9 cellular contexts compared by ENCODE assay signal in genomic region chr9:127123239-127123935, GRCh38. TPM values are rescaled to one million over a fixed set of nuclear protein-coding genes. Genes with fewer than 3 reads are reported as not detected.
DNase-seq lines count a peak whose midpoint lies in the region; ATAC-seq and TF ChIP-seq lines count a peak whose summit lies in the region.
"Had no signal": no experiment of that assay in that cellular context is flagged by ENCODE, and none has a peak within 500 bp of the region (broad histone marks: within the 10 kb centered on the region; RNA-seq: fewer than 3 reads in every experiment).

No MANE protein-coding gene starts in this region.

- peaks cover 4% of the 10 kb centered on the region for H3K27me3 Mint-ChIP-seq in glutamatergic neuron (ENCODE audit: unreplicated experiment)

- H4K8ac ChIP-seq in trophoblast cell (ENCODE audit: low read depth, low read length): no peak overlapping the region

- ATAC-seq in GM19351 (IDR thresholded peaks at IDR 0.05; ENCODE audit: unreplicated experiment): no peak

- no peak overlapping the region for H2BK120ac ChIP-seq in trophoblast cell (ENCODE audit: insufficient read depth, low read length, poor library complexity)

- H4K20me1 ChIP-seq in OCI-LY3 (ENCODE audit: insufficient read depth, low read length): no peaks in the 10 kb centered on the region

- no peak overlapping the region for H3K18ac ChIP-seq in trophoblast cell (ENCODE audit: low read length)

- H3K79me1 ChIP-seq in trophoblast cell (ENCODE audit: low read length): peaks cover 3% of the 10 kb centered on the region

- H2AFZ ChIP-seq in OCI-LY3 (ENCODE audit: low read depth, low read length): no peak overlapping the region
- H2AFZ ChIP-seq in trophoblast cell (ENCODE audit: insufficient read depth, low read length, poor library complexity): peak overlapping the region; percentile 0

- no peak overlapping the region for H2BK12ac ChIP-seq in trophoblast cell (ENCODE audit: low read length)

- H2BK5ac ChIP-seq in trophoblast cell (ENCODE audit: low read depth, low read length, poor library complexity): no peak overlapping the region

- H3K4me1 Mint-ChIP-seq in glutamatergic neuron (ENCODE audit: low read depth, unreplicated experiment): peaks cover 43% of the 10 kb centered on the region

- peak overlapping the region; percentile 48 for H3K27ac Mint-ChIP-seq in glutamatergic neuron (ENCODE audit: unreplicated experiment)

- H3K4ac ChIP-seq in trophoblast cell (ENCODE audit: low read depth, low read length): no peak overlapping the region

- no peak overlapping the region for H2AK5ac ChIP-seq in trophoblast cell (ENCODE audit: low read length)

- H3K23ac ChIP-seq in trophoblast cell (ENCODE audit: low read length): no peak overlapping the region

- no CpG with 5 or more reads among the region's 9 CpGs for WGBS in trophoblast cell (ENCODE audit: extremely low coverage, insufficient coverage, insufficient read length)

- H4K91ac ChIP-seq in trophoblast cell (ENCODE audit: low read depth, low read length): no peak overlapping the region

- H3K36me3 ChIP-seq in ES-I3 (ENCODE audit: insufficient read depth, low read length): no peaks in the 10 kb centered on the region
- no peaks in the 10 kb centered on the region for H3K36me3 ChIP-seq in OCI-LY3 (replicated peaks; ENCODE audit: low read depth, low read length)
- no peaks in the 10 kb centered on the region for H3K36me3 ChIP-seq in trophoblast cell (ENCODE audit: control insufficient read depth in 1 of 2, insufficient read depth in 2 of 2, low read length in 2 of 2)

- H3K4me2 ChIP-seq in OCI-LY3 (ENCODE audit: low read length): peak overlapping the region; percentile 87
- H3K4me2 ChIP-seq in trophoblast cell (ENCODE audit: low read length): peak overlapping the region; percentile 73
- H3K4me2 ChIP-seq: KMS-11 had no signal

- H3K36me3 Mint-ChIP-seq in glutamatergic neuron (ENCODE audit: unreplicated experiment): no peaks in the 10 kb centered on the region

- H3K9ac ChIP-seq in ES-I3 (ENCODE audit: low read depth, low read length) (peak overlapping the region; percentile 52), OCI-LY3 (ENCODE audit: low read length) (0 out of 2 replicates have a peak overlapping the region, but pooled peaks have one; percentile 35), trophoblast cell (ENCODE audit: low read length) (no peak overlapping the region)
- H3K9ac ChIP-seq: KMS-11 had no signal

- H3K4me3 Mint-ChIP-seq in glutamatergic neuron (ENCODE audit: unreplicated experiment): peak overlapping the region; percentile 59

- no peaks in the 10 kb centered on the region for H3K79me2 ChIP-seq in OCI-LY3 (ENCODE audit: low read length)
- H3K79me2 ChIP-seq in trophoblast cell (ENCODE audit: control insufficient read depth, insufficient read depth, low read length, poor library complexity): peaks cover 2% of the 10 kb centered on the region

- H4K12ac ChIP-seq in trophoblast cell (ENCODE audit: low read depth, low read length): no peak overlapping the region

- DNase-seq in glutamatergic neuron (no peak), trophoblast cell (no peak), HK-2 (ENCODE audit: unreplicated experiment) (no peak)
- no peak for DNase-seq in NK-92 treated with Interleukin-12 subunit alpha and Interleukin-12 subunit beta, amount 100 ng/mL, for 24 hours (lab: John Stamatoyannopoulos, UW)
- DNase-seq in activated naive CD4-positive, alpha-beta T cell (lab: John Stamatoyannopoulos, UW): no peak

- peak overlapping the region; percentile 67 for H3K4me3 ChIP-seq in OCI-LY3 (ENCODE audit: low read length)
- H3K4me3 ChIP-seq in trophoblast cell (ENCODE audit: low read depth, low read length): no peak overlapping the region

- no peaks in the 10 kb centered on the region for H3K9me3 ChIP-seq in ES-I3 (ENCODE audit: control insufficient read depth, insufficient read depth, low read length)
- no peaks in the 10 kb centered on the region for H3K9me3 ChIP-seq in OCI-LY3 (ENCODE audit: insufficient read depth, low read length)
- no peaks in the 10 kb centered on the region for H3K9me3 ChIP-seq in trophoblast cell (ENCODE audit: insufficient read depth, low read depth, low read length)

- TF ChIP-seq CTCF in OCI-LY3 (IDR thresholded peaks at IDR 0.05; ENCODE audit: low read depth, low read length): no peak
- TF ChIP-seq CTCF in glutamatergic neuron (IDR thresholded peaks at IDR 0.05; ENCODE audit: partially characterized antibody, unreplicated experiment): no peak

- H3K14ac ChIP-seq in trophoblast cell (ENCODE audit: low read length): no peak overlapping the region

- peaks cover 22% of the 10 kb centered on the region for H3K27me3 ChIP-seq in OCI-LY3 (ENCODE audit: low read depth, low read length)
- H3K27me3 ChIP-seq in trophoblast cell (ENCODE audit: insufficient read depth, low read length): peaks cover 5% of the 10 kb centered on the region

- H3K4me1 ChIP-seq in ES-I3 (ENCODE audit: insufficient read depth, low read length) (peaks cover 11% of the 10 kb centered on the region), OCI-LY3 (ENCODE audit: low read length) (peaks cover 20% of the 10 kb centered on the region), trophoblast cell (ENCODE audit: control insufficient read depth in 1 of 2, insufficient read depth in 2 of 2, low read length in 2 of 2) (peaks cover 8 to 14% of the 10 kb centered on the region in 2 experiments)

- H3K9me3 Mint-ChIP-seq in glutamatergic neuron (ENCODE audit: unreplicated experiment): peaks cover 10% of the 10 kb centered on the region

- H3K27ac ChIP-seq in OCI-LY3 (ENCODE audit: low read length) (no peak overlapping the region), trophoblast cell (ENCODE audit: low read depth, low read length) (no peak overlapping the region)
- H3K27ac ChIP-seq: KMS-11 had no signal

RNA-seq across cellular contexts. Expression of gene ANGPTL2, which starts 1.0 kb away (rescaled TPM):
- 55.5 TPM for total RNA-seq in glutamatergic neuron (ENCODE audit: unreplicated experiment)
- 2.9 and 3.5 TPM in 2 replicates for polyA plus RNA-seq in trophoblast cell (2013)
